Comparison of ENCODE assay signal across 18 cellular contexts in genomic region chr4:71772592-71772991, GRCh38. TPM values are rescaled to one million over a fixed set of nuclear protein-coding genes. Genes with fewer than 3 reads are reported as not detected.
DNase-seq lines count a peak whose midpoint lies in the region; ATAC-seq, FAIRE-seq and TF ChIP-seq lines count a peak whose summit lies in the region.
"Had no signal": no experiment of that assay in that cellular context is flagged by ENCODE, and none has a peak within 500 bp of the region (broad histone marks: within the 10 kb centered on the region; RNA-seq: fewer than 3 reads in every experiment).

No MANE protein-coding gene starts in this region.

- no peak overlapping the region for H2AFZ ChIP-seq in Karpas-422 (ENCODE audit: low read length)

- ATAC-seq in left lung (peak; percentile 75), HG03520 (IDR thresholded peaks at IDR 0.05; ENCODE audit: unreplicated experiment) (no peak)
- ATAC-seq: activated CD4-positive, CD25-positive, alpha-beta regulatory T cell treated with anti-CD3 and anti-CD28 coated beads, Interleukin-2, amount 50 U/mL, for 24 hours; stimulated activated naive B cell treated with anti-CD40 and anti-IgM and Interleukin-4, amounts not matched to agents 10 μg/mL and 1 μg/mL and 100 μg/mL, for 72 hours had no signal

- H3K27me3 ChIP-seq in Karpas-422 (ENCODE audit: low read length) (no peaks in the 10 kb centered on the region), WERI-Rb-1 (ENCODE audit: insufficient read depth, low read depth, severe bottlenecking) (no peaks in the 10 kb centered on the region), left lung (no peaks in the 10 kb centered on the region)
- H3K27me3 ChIP-seq: ascending aorta, esophagus squamous epithelium, Peyer's patch had no signal

- DNase-seq in ACHN, result peak; percentile 14
- peak; percentile 39 for DNase-seq in Karpas-422
- DNase-seq in WERI-Rb-1, result no peak
- no peak for DNase-seq in left lung
- no peak for DNase-seq in AML-193 (lab: John Stamatoyannopoulos, UW)
- DNase-seq in frontal cortex (ENCODE audit: low spot score in 2 of 2), result no peak
- DNase-seq in LoVo (ENCODE audit: low spot score), result no peak
- DNase-seq: cortex of kidney; esophagus squamous epithelium; hippocampal formation; NCI-H1930; Peyer's patch; stimulated activated naive B cell treated with anti-CD40 and anti-IgM and Interleukin-4, amounts not matched to agents 10 μg/mL and 1 μg/mL and 100 μg/mL, for 72 hours; T-helper 1 cell had no signal

- H3K4me3 ChIP-seq in Karpas-422 (ENCODE audit: low read length), result no peak overlapping the region
- no peak overlapping the region for H3K4me3 ChIP-seq in WERI-Rb-1 (ENCODE audit: low read depth, low read length)
- no peak overlapping the region for H3K4me3 ChIP-seq in left lung
- H3K4me3 ChIP-seq: ascending aorta, esophagus squamous epithelium, Peyer's patch had no signal

- H4K20me1 ChIP-seq in Karpas-422 (ENCODE audit: insufficient read depth, low read depth, low read length), result no peaks in the 10 kb centered on the region

- H3K4me1 ChIP-seq in Karpas-422 (ENCODE audit: low read length) (no peaks in the 10 kb centered on the region), left lung (no peaks in the 10 kb centered on the region)
- H3K4me1 ChIP-seq: ascending aorta, esophagus squamous epithelium, Peyer's patch had no signal

- no peaks in the 10 kb centered on the region for H3K9me2 ChIP-seq in Karpas-422 (replicated peaks; ENCODE audit: insufficient read depth, low read length)

- H3K4me2 ChIP-seq in Karpas-422 (ENCODE audit: low read depth, low read length, poor library complexity, severe bottlenecking), result no peak overlapping the region

- intact Hi-C loops in left lung (cut with DNase I), result no loop called here

- H3K36me3 ChIP-seq in Karpas-422 (ENCODE audit: insufficient read depth, low read length) (no peaks in the 10 kb centered on the region), WERI-Rb-1 (no peaks in the 10 kb centered on the region), left lung (no peaks in the 10 kb centered on the region)
- H3K36me3 ChIP-seq: ascending aorta, esophagus squamous epithelium, Peyer's patch had no signal

- no peak overlapping the region for H3K9ac ChIP-seq in Karpas-422 (ENCODE audit: low read length)

- in situ Hi-C loops in ACHN (cut with HindIII; ENCODE audit: low pct_ligation_motif_present, low pct_unique_long_range_greater_than_20kb, low sequenced_read_pairs), result no loop called here

- H3K27ac ChIP-seq in Karpas-422 (ENCODE audit: low read length) (no peak overlapping the region), WERI-Rb-1 (no peak overlapping the region), left lung (no peak overlapping the region)
- H3K27ac ChIP-seq: ascending aorta, esophagus squamous epithelium, Peyer's patch had no signal

- H3K9me3 ChIP-seq in Karpas-422 (ENCODE audit: low read length), result no peaks in the 10 kb centered on the region
- no peaks in the 10 kb centered on the region for H3K9me3 ChIP-seq in WERI-Rb-1 (ENCODE audit: severe bottlenecking)
- H3K9me3 ChIP-seq in left lung, result no peaks in the 10 kb centered on the region
- H3K9me3 ChIP-seq: ascending aorta, esophagus squamous epithelium, Peyer's patch had no signal

- no peaks in the 10 kb centered on the region for H3K79me2 ChIP-seq in Karpas-422 (ENCODE audit: low read length)

- 0 out of 2 replicates have a peak, but pooled peaks have one; percentile 20 for TF ChIP-seq CTCF in WERI-Rb-1 (IDR thresholded peaks at IDR 0.05; ENCODE audit: low read depth, low read length)
- peak in 1 of 2 donors; percentile 19 for TF ChIP-seq CTCF in left lung (IDR thresholded peaks at IDR 0.05)

- no peak for FAIRE-seq in frontal cortex (lab: Jason Lieb, UNC)
- FAIRE-seq: D721Med had no signal

RNA-seq across cellular contexts. Expression of gene GC, which starts 11.3 kb away (rescaled TPM):
- not detected in 2 replicates for total RNA-seq in Karpas-422 (2014; rRNA removed; shearing (Covaris generic); ENCODE audit: low replicate concordance)
- total RNA-seq in left lung, result not detected
- total RNA-seq in frontal cortex, result not detected
- total RNA-seq: esophagus squamous epithelium, Peyer's patch had no signal

Comparison
In these comparisons a context has a peak if more than half of its experiments do, and no peak if none do; other contexts are left out.
1. DNase-seq: peak in ACHN (single experiment) and Karpas-422 (single experiment); none in WERI-Rb-1 (single experiment), left lung (0 of 2), AML-193 (0 of 2), frontal cortex (0 of 2) and LoVo (single experiment).